Comparison of ENCODE assay signal across 1 cellular context in genomic region chr14:52222901-52223300, GRCh38.
TF ChIP-seq lines count a peak whose summit lies in the region.

No MANE protein-coding gene starts in this region.

TF ChIP-seq in IMR-90, 13 proteins besides CTCF, POLR2A, EP300 and RAD21 (continued from another document):
- TF ChIP-seq ELK1 (IDR thresholded peaks at IDR 0.05; ENCODE audit: borderline replicate concordance, low read depth, low read length), result no peak
- no peak for TF ChIP-seq FOS (IDR thresholded peaks at IDR 0.05; ENCODE audit: low read depth, low read length)
- TF ChIP-seq USF2 (IDR thresholded peaks at IDR 0.05; ENCODE audit: low read depth, low read length), result no peak
- no peak for TF ChIP-seq RFX5 (IDR thresholded peaks at IDR 0.05; ENCODE audit: low read depth, low read length)
- no peak for TF ChIP-seq MAFK (IDR thresholded peaks at IDR 0.05; ENCODE audit: low read depth, low read length)
